In the genomic region with DNA sequence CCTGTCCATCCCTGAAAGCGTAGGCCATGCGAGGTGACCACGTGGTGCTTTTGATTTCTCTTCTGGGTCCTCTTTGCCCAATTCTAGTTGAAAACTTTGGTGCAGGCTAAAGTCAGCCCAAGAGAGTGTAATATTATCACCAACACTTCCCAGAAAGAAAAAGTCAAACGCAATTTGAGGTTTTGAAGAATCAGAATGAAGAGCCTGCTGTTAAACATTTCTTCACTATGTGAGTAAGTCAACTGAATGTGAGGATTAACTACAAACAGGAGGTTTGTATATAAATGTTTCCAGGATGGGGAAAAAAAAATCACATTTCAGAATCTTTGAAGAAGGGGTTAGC, we compare ENCODE assay signal across 16 cellular contexts.
"Had no signal": no experiment of that assay in that cellular context is flagged by ENCODE, and none has a peak within 500 bp of the region (broad histone marks: within the 10 kb centered on the region; RNA-seq: fewer than 3 reads in every experiment).

No MANE protein-coding gene starts in this region.

- H3K27me3 ChIP-seq: gastroesophageal sphincter, stomach, tibial artery had no signal

- H3K27ac Mint-ChIP-seq: activated CD4-positive, alpha-beta memory T cell treated with anti-CD3 and anti-CD28 coated beads for 36 hours; activated T-cell treated with anti-CD3 and anti-CD28 coated beads, Interleukin-2, amount 50 U/mL, for 72 hours; dendritic cell treated with granulocyte-macrophage colony-stimulating factor and Interleukin-4, amounts not matched to agents 40 ng/mL and 50 ng/mL, for 4 days had no signal

- H3K27ac ChIP-seq: epithelial cell of prostate, gastroesophageal sphincter, stomach, tibial artery, WERI-Rb-1 had no signal

- H3K4me3 ChIP-seq: gastroesophageal sphincter, stomach, tibial artery had no signal

- ATAC-seq: activated T-cell treated with anti-CD3 and anti-CD28 coated beads, Interleukin-2, amount 50 U/mL, for 72 hours; gastroesophageal sphincter; left colon had no signal

- H3K9me3 Mint-ChIP-seq: activated CD4-positive, alpha-beta memory T cell treated with anti-CD3 and anti-CD28 coated beads for 36 hours; activated T-cell treated with anti-CD3 and anti-CD28 coated beads, Interleukin-2, amount 50 U/mL, for 72 hours; brain; dendritic cell treated with granulocyte-macrophage colony-stimulating factor and Interleukin-4, amounts not matched to agents 40 ng/mL and 50 ng/mL, for 4 days; naive B cell had no signal

- H3K36me3 ChIP-seq: stomach, tibial artery had no signal

- H3K4me3 Mint-ChIP-seq: activated CD4-positive, alpha-beta memory T cell treated with anti-CD3 and anti-CD28 coated beads for 36 hours; activated naive CD8-positive, alpha-beta T cell; activated T-cell treated with anti-CD3 and anti-CD28 coated beads, Interleukin-2, amount 50 U/mL, for 72 hours; brain; dendritic cell treated with granulocyte-macrophage colony-stimulating factor and Interleukin-4, amounts not matched to agents 40 ng/mL and 50 ng/mL, for 4 days; naive B cell had no signal

- H3K4me1 ChIP-seq: tibial artery had no signal

- H3K27me3 Mint-ChIP-seq: activated CD4-positive, alpha-beta memory T cell treated with anti-CD3 and anti-CD28 coated beads for 36 hours; activated naive CD8-positive, alpha-beta T cell; brain; dendritic cell treated with granulocyte-macrophage colony-stimulating factor and Interleukin-4, amounts not matched to agents 40 ng/mL and 50 ng/mL, for 4 days; naive B cell had no signal

- DNase-seq: activated CD4-positive, alpha-beta memory T cell treated with anti-CD3 and anti-CD28 coated beads for 36 hours; activated gamma-delta T cell treated with Interleukin-2 at 50 U/mL for 16 hours; activated T-cell treated with anti-CD3 and anti-CD28 coated beads, Interleukin-2, amount 50 U/mL, for 72 hours; central memory CD4-positive, alpha-beta T cell; left colon; naive B cell; posterior cingulate gyrus; retina; stomach; tibial artery; WERI-Rb-1 had no signal

- H3K9me3 ChIP-seq: gastroesophageal sphincter, stomach, tibial artery had no signal

- H3K36me3 Mint-ChIP-seq: naive B cell had no signal
